16 cellular contexts compared by ENCODE assay signal in genomic region chr20:650281-650680, GRCh38. TPM values are rescaled to one million over a fixed set of nuclear protein-coding genes. Genes with fewer than 3 reads are reported as not detected.
A peak's percentile ranks its signal among the peaks of the same experiment; 100 is the strongest.
DNase-seq lines count a peak whose midpoint lies in the region; ATAC-seq and TF ChIP-seq lines count a peak whose summit lies in the region.
"Had no signal": no experiment of that assay in that cellular context is flagged by ENCODE, and none has a peak within 500 bp of the region (broad histone marks: within the 10 kb centered on the region; RNA-seq: fewer than 3 reads in every experiment).

No MANE protein-coding gene starts in this region.

- H3K4me3 Mint-ChIP-seq in activated CD4-positive, alpha-beta memory T cell treated with anti-CD3 and anti-CD28 coated beads, Interleukin-2, amount 10 ng/mL, durations not matched to agents 7 days and 5 days = no peak overlapping the region
- H3K4me3 Mint-ChIP-seq in activated CD4-positive, alpha-beta memory T cell treated with anti-CD3 and anti-CD28 coated beads for 36 hours = no peak overlapping the region
- H3K4me3 Mint-ChIP-seq in CD4-positive, CD25-positive, alpha-beta regulatory T cell = peak overlapping the region in 2 of 4 donors; percentile 67 to 90
- H3K4me3 Mint-ChIP-seq in activated T-helper 2 cell treated with anti-CD3 and anti-CD28 coated beads, Interferon-gamma antibody, Interleukin-2, Interleukin-4, amounts not matched to agents 10 μg/mL and 5 μg/mL and 100 μg/mL, durations not matched to agents 14 hours and 24 hours and 36 hours (ENCODE audit: low read depth) = peak overlapping the region; percentile 1
- peak overlapping the region; percentile 41 to 76 (median 74) for H3K4me3 Mint-ChIP-seq in nephron

- H3K9me3 ChIP-seq in CD4-positive, CD25-positive, alpha-beta regulatory T cell (ENCODE audit: control insufficient read depth in 2 of 2, low read length in 2 of 2) = no peaks in the 10 kb centered on the region

- peak overlapping the region; percentile 1 for H3K27ac Mint-ChIP-seq in activated CD4-positive, alpha-beta memory T cell treated with anti-CD3 and anti-CD28 coated beads, Interleukin-2, amount 10 ng/mL, durations not matched to agents 7 days and 5 days
- H3K27ac Mint-ChIP-seq in activated CD4-positive, alpha-beta memory T cell treated with anti-CD3 and anti-CD28 coated beads for 36 hours = no peak overlapping the region
- peak overlapping the region in 2 of 3 donors; percentile 30 to 43 for H3K27ac Mint-ChIP-seq in CD4-positive, CD25-positive, alpha-beta regulatory T cell
- no peak overlapping the region for H3K27ac Mint-ChIP-seq in activated T-helper 2 cell treated with anti-CD3 and anti-CD28 coated beads, Interferon-gamma antibody, Interleukin-2, Interleukin-4, amounts not matched to agents 10 μg/mL and 5 μg/mL and 100 μg/mL, durations not matched to agents 14 hours and 24 hours and 36 hours
- H3K27ac Mint-ChIP-seq in nephron = no peak overlapping the region

- ATAC-seq in CD4-positive, CD25-positive, alpha-beta regulatory T cell (ENCODE audit: low read depth in 2 of 2) = no peak
- ATAC-seq: K562 had no signal

- peaks cover 33% of the 10 kb centered on the region for H3K36me3 Mint-ChIP-seq in activated CD4-positive, alpha-beta memory T cell treated with anti-CD3 and anti-CD28 coated beads, Interleukin-2, amount 10 ng/mL, durations not matched to agents 7 days and 5 days (ENCODE audit: low read depth)
- peaks cover 24% of the 10 kb centered on the region for H3K36me3 Mint-ChIP-seq in activated CD4-positive, alpha-beta memory T cell treated with anti-CD3 and anti-CD28 coated beads for 36 hours
- H3K36me3 Mint-ChIP-seq in CD4-positive, CD25-positive, alpha-beta regulatory T cell = peaks cover 10% of the 10 kb centered on the region
- H3K36me3 Mint-ChIP-seq in activated T-helper 2 cell treated with anti-CD3 and anti-CD28 coated beads, Interferon-gamma antibody, Interleukin-2, Interleukin-4, amounts not matched to agents 10 μg/mL and 5 μg/mL and 100 μg/mL, durations not matched to agents 14 hours and 24 hours and 36 hours (ENCODE audit: low read depth) = peaks cover 50% of the 10 kb centered on the region
- H3K36me3 Mint-ChIP-seq in nephron (ENCODE audit: low read depth) = peaks cover 32% of the 10 kb centered on the region

- CTCF ChIA-PET in activated CD4-positive, alpha-beta memory T cell treated with anti-CD3 and anti-CD28 coated beads, Interleukin-2, amount 10 ng/mL, durations not matched to agents 7 days and 5 days (lab: Charles Lee) = no interaction called here
- CTCF ChIA-PET in activated CD4-positive, alpha-beta memory T cell treated with anti-CD3 and anti-CD28 coated beads for 36 hours (lab: Charles Lee) = interaction anchor here (1.6 kb wide), 1 partner anchor 89 kb away, joined by 5 read pairs; no protein-coding TSS in a partner anchor

- no peak overlapping the region for H3K27ac ChIP-seq in CD4-positive, CD25-positive, alpha-beta regulatory T cell (ENCODE audit: insufficient read depth, low read length, poor library complexity, severe bottlenecking)
- no peak overlapping the region for H3K27ac ChIP-seq in coronary artery

- no peak for DNase-seq in activated CD4-positive, alpha-beta memory T cell treated with anti-CD3 and anti-CD28 coated beads, Interleukin-2, amount 10 ng/mL, durations not matched to agents 7 days and 5 days
- no peak for DNase-seq in activated CD4-positive, alpha-beta memory T cell treated with anti-CD3 and anti-CD28 coated beads for 36 hours
- DNase-seq in CD4-positive, CD25-positive, alpha-beta regulatory T cell = no peak
- DNase-seq in activated T-helper 2 cell treated with anti-CD3 and anti-CD28 coated beads, Interferon-gamma antibody, Interleukin-2, Interleukin-4, amounts not matched to agents 10 μg/mL and 5 μg/mL and 100 μg/mL, durations not matched to agents 14 hours and 24 hours and 36 hours (ENCODE audit: low spot score) = no peak
- DNase-seq in NCI-H1436 treated with DMSO at 0.1 percent for 48 hours (lab: John Stamatoyannopoulos, UW) = no peak
- DNase-seq in NCI-H146 treated with DMSO at 0.1 percent for 48 hours (lab: John Stamatoyannopoulos, UW; ENCODE audit: unreplicated experiment) = no peak
- DNase-seq in coronary artery (ENCODE audit: low spot score) = no peak
- DNase-seq: EL, NCI-H1436, NCI-H2081, NCI-H510A, NCI-H774 had no signal

- no peak overlapping the region for H3K4me3 ChIP-seq in CD4-positive, CD25-positive, alpha-beta regulatory T cell (ENCODE audit: low read depth, low read length)
- no peak overlapping the region for H3K4me3 ChIP-seq in coronary artery
- H3K4me3 ChIP-seq: K562 had no signal

- peaks cover 2% of the 10 kb centered on the region for H3K27me3 Mint-ChIP-seq in activated CD4-positive, alpha-beta memory T cell treated with anti-CD3 and anti-CD28 coated beads, Interleukin-2, amount 10 ng/mL, durations not matched to agents 7 days and 5 days
- H3K27me3 Mint-ChIP-seq in activated CD4-positive, alpha-beta memory T cell treated with anti-CD3 and anti-CD28 coated beads for 36 hours = no peaks in the 10 kb centered on the region
- no peaks in the 10 kb centered on the region for H3K27me3 Mint-ChIP-seq in CD4-positive, CD25-positive, alpha-beta regulatory T cell
- peaks cover 3% of the 10 kb centered on the region for H3K27me3 Mint-ChIP-seq in activated T-helper 2 cell treated with anti-CD3 and anti-CD28 coated beads, Interferon-gamma antibody, Interleukin-2, Interleukin-4, amounts not matched to agents 10 μg/mL and 5 μg/mL and 100 μg/mL, durations not matched to agents 14 hours and 24 hours and 36 hours (ENCODE audit: low read depth)
- H3K27me3 Mint-ChIP-seq in nephron (ENCODE audit: low read depth) = peaks cover 8% of the 10 kb centered on the region

- no peaks in the 10 kb centered on the region for H3K9me3 Mint-ChIP-seq in activated CD4-positive, alpha-beta memory T cell treated with anti-CD3 and anti-CD28 coated beads, Interleukin-2, amount 10 ng/mL, durations not matched to agents 7 days and 5 days
- H3K9me3 Mint-ChIP-seq in activated CD4-positive, alpha-beta memory T cell treated with anti-CD3 and anti-CD28 coated beads for 36 hours = peaks cover 2% of the 10 kb centered on the region
- H3K9me3 Mint-ChIP-seq in CD4-positive, CD25-positive, alpha-beta regulatory T cell = no peaks in the 10 kb centered on the region
- H3K9me3 Mint-ChIP-seq in activated T-helper 2 cell treated with anti-CD3 and anti-CD28 coated beads, Interferon-gamma antibody, Interleukin-2, Interleukin-4, amounts not matched to agents 10 μg/mL and 5 μg/mL and 100 μg/mL, durations not matched to agents 14 hours and 24 hours and 36 hours = no peaks in the 10 kb centered on the region
- no peaks in the 10 kb centered on the region for H3K9me3 Mint-ChIP-seq in nephron

- no peaks in the 10 kb centered on the region for H3K27me3 ChIP-seq in CD4-positive, CD25-positive, alpha-beta regulatory T cell (ENCODE audit: control insufficient read depth, insufficient read depth, low read length)

- peaks cover 30% of the 10 kb centered on the region for H3K4me1 ChIP-seq in CD4-positive, CD25-positive, alpha-beta regulatory T cell (ENCODE audit: control insufficient read depth, insufficient read depth, low read length, poor library complexity, severe bottlenecking)

- intact Hi-C loops in activated CD4-positive, alpha-beta memory T cell treated with anti-CD3 and anti-CD28 coated beads for 36 hours (cut with micrococcal nuclease) = loop anchor here (5.0 kb wide), 1 partner anchor 108 kb away; the partner anchor contains the start of gene CSNK2A1
- intact Hi-C loops in activated T-helper 2 cell treated with anti-CD3 and anti-CD28 coated beads, Interferon-gamma antibody, Interleukin-2, Interleukin-4, amounts not matched to agents 10 μg/mL and 5 μg/mL and 100 μg/mL, durations not matched to agents 14 hours and 24 hours and 36 hours (cut with micrococcal nuclease) = loop anchor here (5.0 kb wide), 1 partner anchor 108 kb away; the partner anchor contains the start of gene CSNK2A1

- peaks cover 33% of the 10 kb centered on the region for H3K4me1 Mint-ChIP-seq in activated CD4-positive, alpha-beta memory T cell treated with anti-CD3 and anti-CD28 coated beads, Interleukin-2, amount 10 ng/mL, durations not matched to agents 7 days and 5 days
- H3K4me1 Mint-ChIP-seq in activated CD4-positive, alpha-beta memory T cell treated with anti-CD3 and anti-CD28 coated beads for 36 hours (ENCODE audit: low read depth) = peaks cover 31% of the 10 kb centered on the region
- peaks cover 5 to 42% (median 28%) of the 10 kb centered on the region in 4 donors for H3K4me1 Mint-ChIP-seq in CD4-positive, CD25-positive, alpha-beta regulatory T cell
- peaks cover 33% of the 10 kb centered on the region for H3K4me1 Mint-ChIP-seq in activated T-helper 2 cell treated with anti-CD3 and anti-CD28 coated beads, Interferon-gamma antibody, Interleukin-2, Interleukin-4, amounts not matched to agents 10 μg/mL and 5 μg/mL and 100 μg/mL, durations not matched to agents 14 hours and 24 hours and 36 hours (ENCODE audit: low read depth)
- peaks cover 13% of the 10 kb centered on the region for H3K4me1 Mint-ChIP-seq in nephron

- H3K36me3 ChIP-seq in CD4-positive, CD25-positive, alpha-beta regulatory T cell (ENCODE audit: control insufficient read depth, insufficient read depth, low read length) = peaks cover 12% of the 10 kb centered on the region

- POLR2A ChIA-PET in activated CD4-positive, alpha-beta memory T cell treated with anti-CD3 and anti-CD28 coated beads, Interleukin-2, amount 10 ng/mL, durations not matched to agents 7 days and 5 days (lab: Charles Lee) = no interaction called here
- POLR2A ChIA-PET in activated CD4-positive, alpha-beta memory T cell treated with anti-CD3 and anti-CD28 coated beads for 36 hours (lab: Charles Lee) = no interaction called here

- TF ChIP-seq CTCF in nephron (IDR thresholded peaks at IDR 0.05; ENCODE audit: unreplicated experiment in 3 of 3) = no peak
- no peak for TF ChIP-seq CTCF in coronary artery (IDR thresholded peaks at IDR 0.05)

RNA-seq across cellular contexts. Expression of gene SRXN1, which starts 2.7 kb away (rescaled TPM):
- 10 to 100 TPM; 16.9 to 17.1 TPM for total RNA-seq in activated CD4-positive, alpha-beta memory T cell treated with anti-CD3 and anti-CD28 coated beads, Interleukin-2, amount 10 ng/mL, durations not matched to agents 7 days and 5 days
- 10 to 100 TPM; 13.3 to 14.1 TPM for total RNA-seq in activated CD4-positive, alpha-beta memory T cell treated with anti-CD3 and anti-CD28 coated beads for 36 hours
- total RNA-seq in CD4-positive, CD25-positive, alpha-beta regulatory T cell = 3.2 TPM
- 10 to 100 TPM in 3 of 4 donors, 1 to 10 TPM in 1; 7.5 to 15.1 (median 13.1) TPM for polyA plus RNA-seq in CD4-positive, CD25-positive, alpha-beta regulatory T cell
- total RNA-seq in activated T-helper 2 cell treated with anti-CD3 and anti-CD28 coated beads, Interferon-gamma antibody, Interleukin-2, Interleukin-4, amounts not matched to agents 10 μg/mL and 5 μg/mL and 100 μg/mL, durations not matched to agents 14 hours and 24 hours and 36 hours = 20.0 and 20.4 TPM in 2 replicates

RNA-seq across cellular contexts. Expression of gene SCRT2, which starts 25.3 kb away (rescaled TPM):
- total RNA-seq in activated CD4-positive, alpha-beta memory T cell treated with anti-CD3 and anti-CD28 coated beads, Interleukin-2, amount 10 ng/mL, durations not matched to agents 7 days and 5 days = not detected
- total RNA-seq in activated CD4-positive, alpha-beta memory T cell treated with anti-CD3 and anti-CD28 coated beads for 36 hours = not detected
- total RNA-seq in CD4-positive, CD25-positive, alpha-beta regulatory T cell = not detected
- not detected for polyA plus RNA-seq in CD4-positive, CD25-positive, alpha-beta regulatory T cell
- total RNA-seq in activated T-helper 2 cell treated with anti-CD3 and anti-CD28 coated beads, Interferon-gamma antibody, Interleukin-2, Interleukin-4, amounts not matched to agents 10 μg/mL and 5 μg/mL and 100 μg/mL, durations not matched to agents 14 hours and 24 hours and 36 hours = not detected in 2 replicates
- total RNA-seq: A172, H4 had no signal

RNA-seq across cellular contexts. Expression of gene TCF15, which starts 40.2 kb away (rescaled TPM):
- total RNA-seq in activated CD4-positive, alpha-beta memory T cell treated with anti-CD3 and anti-CD28 coated beads, Interleukin-2, amount 10 ng/mL, durations not matched to agents 7 days and 5 days = not detected
- total RNA-seq in activated CD4-positive, alpha-beta memory T cell treated with anti-CD3 and anti-CD28 coated beads for 36 hours = not detected
- not detected for total RNA-seq in CD4-positive, CD25-positive, alpha-beta regulatory T cell
- not detected for polyA plus RNA-seq in CD4-positive, CD25-positive, alpha-beta regulatory T cell
- not detected in 2 replicates for total RNA-seq in activated T-helper 2 cell treated with anti-CD3 and anti-CD28 coated beads, Interferon-gamma antibody, Interleukin-2, Interleukin-4, amounts not matched to agents 10 μg/mL and 5 μg/mL and 100 μg/mL, durations not matched to agents 14 hours and 24 hours and 36 hours
- total RNA-seq: A172, H4 had no signal

Comparison
In these comparisons a context has a peak if more than half of its experiments do, and no peak if none do; other contexts are left out.
1. H3K27ac Mint-ChIP-seq: peak in activated CD4-positive, alpha-beta memory T cell treated with anti-CD3 and anti-CD28 coated beads, Interleukin-2, amount 10 ng/mL, durations not matched to agents 7 days and 5 days (single experiment) and CD4-positive, CD25-positive, alpha-beta regulatory T cell (2 of 3); none in activated CD4-positive, alpha-beta memory T cell treated with anti-CD3 and anti-CD28 coated beads for 36 hours (single experiment), activated T-helper 2 cell treated with anti-CD3 and anti-CD28 coated beads, Interferon-gamma antibody, Interleukin-2, Interleukin-4, amounts not matched to agents 10 μg/mL and 5 μg/mL and 100 μg/mL, durations not matched to agents 14 hours and 24 hours and 36 hours (single experiment) and nephron (0 of 3).
2. H3K4me3 Mint-ChIP-seq: peak in activated T-helper 2 cell treated with anti-CD3 and anti-CD28 coated beads, Interferon-gamma antibody, Interleukin-2, Interleukin-4, amounts not matched to agents 10 μg/mL and 5 μg/mL and 100 μg/mL, durations not matched to agents 14 hours and 24 hours and 36 hours (single experiment) and nephron (3 of 3); none in activated CD4-positive, alpha-beta memory T cell treated with anti-CD3 and anti-CD28 coated beads, Interleukin-2, amount 10 ng/mL, durations not matched to agents 7 days and 5 days (single experiment) and activated CD4-positive, alpha-beta memory T cell treated with anti-CD3 and anti-CD28 coated beads for 36 hours (single experiment).